Comparison of ENCODE assay signal across 8 cellular contexts in the genomic region with DNA sequence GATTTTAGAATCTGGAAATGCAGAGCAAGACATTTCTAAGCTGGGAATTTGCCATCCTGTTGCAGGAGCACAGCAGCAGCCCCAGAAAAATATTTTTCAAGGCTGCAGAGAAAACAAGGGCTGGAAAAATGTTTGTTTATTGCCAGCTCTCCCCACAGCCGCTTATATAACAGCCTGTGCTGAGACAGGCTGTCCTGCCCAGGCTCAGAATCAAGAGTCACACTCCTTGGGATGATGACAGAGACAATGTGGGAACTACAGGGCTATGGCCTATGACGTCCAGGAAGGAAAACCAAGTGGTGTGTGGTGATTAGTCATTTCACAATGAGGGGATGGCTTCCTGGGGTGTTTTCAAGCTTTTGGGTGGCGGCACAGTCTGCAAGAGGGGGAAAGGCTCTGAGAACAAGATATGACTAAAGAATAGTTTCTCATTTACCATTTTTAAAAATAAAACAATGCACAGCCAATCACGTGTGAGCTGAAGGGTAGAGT.
DNase-seq lines count a peak whose midpoint lies in the region; ATAC-seq lines count a peak whose summit lies in the region.

No MANE protein-coding gene starts in this region.

- H3K4me3 Mint-ChIP-seq in activated naive CD8-positive, alpha-beta T cell treated with anti-CD3 and anti-CD28 coated beads, Interleukin-2, amount 50 U/mL, for 24 hours: no peak overlapping the region

- H3K27ac Mint-ChIP-seq in activated naive CD8-positive, alpha-beta T cell treated with anti-CD3 and anti-CD28 coated beads, Interleukin-2, amount 50 U/mL, for 24 hours: no peak overlapping the region

- peak; percentile 9 for DNase-seq in activated CD8-positive, alpha-beta memory T cell treated with anti-CD3 and anti-CD28 coated beads, Interleukin-2, amount 50 U/mL, for 24 hours (ENCODE audit: extremely low read depth)
- no peak for DNase-seq in activated CD8-positive, alpha-beta memory T cell treated with anti-CD3 and anti-CD28 coated beads, Interleukin-2, amount 50 U/mL, for 48 hours
- DNase-seq in activated naive CD8-positive, alpha-beta T cell treated with anti-CD3 and anti-CD28 coated beads, Interleukin-2, amount 50 U/mL, for 24 hours: peak; percentile 13
- DNase-seq in left ventricle myocardium superior: peak; percentile 48
- no peak for DNase-seq in D341Med (ENCODE audit: low spot score)

- peak overlapping the region; percentile 75 for H3K27ac ChIP-seq in skeletal muscle tissue (ENCODE audit: low read depth, low read length)

- no peaks in the 10 kb centered on the region for H3K36me3 Mint-ChIP-seq in activated naive CD8-positive, alpha-beta T cell treated with anti-CD3 and anti-CD28 coated beads, Interleukin-2, amount 50 U/mL, for 24 hours (ENCODE audit: low read depth)

- H3K4me1 ChIP-seq in skeletal muscle tissue (ENCODE audit: control insufficient read depth in 3 of 3, insufficient read depth in 3 of 3, low read length in 3 of 3): peaks cover 20 to 32% (median 31%) of the 10 kb centered on the region in 3 donors

- no peaks in the 10 kb centered on the region for H3K36me3 ChIP-seq in skeletal muscle tissue (ENCODE audit: control insufficient read depth in 3 of 3, insufficient read depth in 3 of 3, low read length in 3 of 3)

- H3K27me3 ChIP-seq in skeletal muscle tissue (ENCODE audit: control insufficient read depth in 3 of 3, insufficient read depth in 3 of 3, low read length in 3 of 3): no peaks in the 10 kb centered on the region

- ATAC-seq in HG03159 (IDR thresholded peaks at IDR 0.05; ENCODE audit: unreplicated experiment) (peak; percentile 49), left ventricle myocardium superior (peak; percentile 99), HG03135 (IDR thresholded peaks at IDR 0.05; ENCODE audit: unreplicated experiment) (no peak)
- peak; percentile 89 for ATAC-seq in activated naive CD8-positive, alpha-beta T cell treated with anti-CD3 and anti-CD28 coated beads, Interleukin-2, amount 50 U/mL, for 24 hours

- H3K9me3 Mint-ChIP-seq in activated naive CD8-positive, alpha-beta T cell treated with anti-CD3 and anti-CD28 coated beads, Interleukin-2, amount 50 U/mL, for 24 hours: no peaks in the 10 kb centered on the region

- H3K4me1 Mint-ChIP-seq in activated naive CD8-positive, alpha-beta T cell treated with anti-CD3 and anti-CD28 coated beads, Interleukin-2, amount 50 U/mL, for 24 hours: peaks cover 11% of the 10 kb centered on the region

- H3K9ac ChIP-seq in skeletal muscle tissue (ENCODE audit: low read depth in 1 of 3, low read length in 3 of 3): no peak overlapping the region

- no peaks in the 10 kb centered on the region for H3K9me3 ChIP-seq in skeletal muscle tissue (ENCODE audit: control insufficient read depth in 3 of 3, low read length in 3 of 3)

- peaks cover 7% of the 10 kb centered on the region for H3K27me3 Mint-ChIP-seq in activated naive CD8-positive, alpha-beta T cell treated with anti-CD3 and anti-CD28 coated beads, Interleukin-2, amount 50 U/mL, for 24 hours

- H3K4me3 ChIP-seq in skeletal muscle tissue (ENCODE audit: low read length in 3 of 3): peak overlapping the region in 1 of 3 donors; percentile 4

- intact Hi-C loops in left ventricle myocardium superior (cut with micrococcal nuclease): loop anchor here (5.0 kb wide), 1 partner anchor 200 kb away; no protein-coding TSS in a partner anchor

Comparison
In these comparisons a context has a peak if more than half of its experiments do, and no peak if none do; other contexts are left out.
1. DNase-seq: peak in activated CD8-positive, alpha-beta memory T cell treated with anti-CD3 and anti-CD28 coated beads, Interleukin-2, amount 50 U/mL, for 24 hours (single experiment), activated naive CD8-positive, alpha-beta T cell treated with anti-CD3 and anti-CD28 coated beads, Interleukin-2, amount 50 U/mL, for 24 hours (single experiment) and left ventricle myocardium superior (single experiment); none in activated CD8-positive, alpha-beta memory T cell treated with anti-CD3 and anti-CD28 coated beads, Interleukin-2, amount 50 U/mL, for 48 hours (single experiment) and D341Med (single experiment).